20 cellular contexts compared by ENCODE assay signal in the genomic region with DNA sequence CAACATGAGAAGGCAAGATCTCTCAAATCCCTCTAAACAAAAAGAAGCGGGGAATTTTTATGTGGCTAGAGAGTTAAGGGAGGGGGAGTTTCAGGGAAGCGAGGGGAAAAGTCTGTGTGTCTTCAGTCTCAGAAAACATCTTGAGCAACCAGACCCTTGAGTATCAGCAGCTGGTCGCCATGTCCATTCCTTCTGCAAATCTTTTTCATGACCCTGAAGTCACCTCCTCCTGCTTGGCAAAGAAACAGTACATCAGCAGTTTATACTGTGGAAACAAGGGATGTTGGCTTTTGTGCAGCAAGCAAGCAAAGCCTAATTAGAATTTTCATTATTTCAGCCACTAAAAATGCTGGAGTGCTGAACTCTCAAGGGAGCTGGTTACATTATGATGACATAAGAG.
DNase-seq lines count a peak whose midpoint lies in the region; ATAC-seq and TF ChIP-seq lines count a peak whose summit lies in the region.
"Had no signal": no experiment of that assay in that cellular context is flagged by ENCODE, and none has a peak within 500 bp of the region (broad histone marks: within the 10 kb centered on the region; RNA-seq: fewer than 3 reads in every experiment).

No MANE protein-coding gene starts in this region.

- no peak overlapping the region for H2AK5ac ChIP-seq in H9 (ENCODE audit: insufficient read length, low read length)

- no peak overlapping the region for H3K27ac ChIP-seq in sigmoid colon
- H3K27ac ChIP-seq in H9 (ENCODE audit: insufficient read length, low read depth, low read length), result no peak overlapping the region
- H3K27ac ChIP-seq: A549, C4-2B, PC-9 had no signal

- no peak overlapping the region for H4K8ac ChIP-seq in H9 (replicated peaks; ENCODE audit: insufficient read length, low read depth, low read length)

- no peak overlapping the region for H3T11ph ChIP-seq in H9 (ENCODE audit: low read length)

- peak; percentile 86 for ATAC-seq in left ventricle myocardium superior
- ATAC-seq in activated T-cell treated with anti-CD3 and anti-CD28 coated beads, Interleukin-2, amount 50 U/mL, for 72 hours (replicated peaks in 1 of 2), result no peak
- ATAC-seq: A549 had no signal

- H3K79me2 ChIP-seq in H9 (ENCODE audit: insufficient read depth, low read length), result no peaks in the 10 kb centered on the region

- DNase-seq in AG10803 (ENCODE audit: low read depth), result peak; percentile 16
- peak; percentile 12 for DNase-seq in adipocyte (ENCODE audit: low read depth)
- DNase-seq in left ventricle myocardium superior, result peak; percentile 26
- DNase-seq in sigmoid colon, result peak; percentile 77
- DNase-seq in cerebellar cortex (ENCODE audit: low spot score), result no peak
- DNase-seq in activated T-cell treated with anti-CD3 and anti-CD28 coated beads, Interleukin-2, amount 50 U/mL, for 72 hours, result no peak
- no peak for DNase-seq in H9
- no peak for DNase-seq in COR-L47 (lab: John Stamatoyannopoulos, UW)
- DNase-seq: GF-D8, IMR-90, Karpas-422, MM.1S, NCI-H1105, NCI-H1930, NCI-H2171 treated with DMSO at 0.1 percent for 48 hours, NCI-H774, PC-9 had no signal

- no peaks in the 10 kb centered on the region for H3K36me3 Mint-ChIP-seq in activated T-cell treated with anti-CD3 and anti-CD28 coated beads, Interleukin-2, amount 50 U/mL, for 72 hours (ENCODE audit: insufficient read depth in 2 of 2)
- H3K36me3 Mint-ChIP-seq in H9 (ENCODE audit: insufficient read depth in 1 of 3, low read depth in 3 of 3), result no peaks in the 10 kb centered on the region

- no peaks in the 10 kb centered on the region for H3K9me3 ChIP-seq in adipocyte (ENCODE audit: control insufficient read depth, low read length)
- H3K9me3 ChIP-seq in sigmoid colon, result no peaks in the 10 kb centered on the region
- no peaks in the 10 kb centered on the region for H3K9me3 ChIP-seq in H9 (ENCODE audit: control insufficient read depth, low read depth, low read length)
- H3K9me3 ChIP-seq: A549, HAP-1 had no signal

- H3K4me1 Mint-ChIP-seq in activated T-cell treated with anti-CD3 and anti-CD28 coated beads, Interleukin-2, amount 50 U/mL, for 72 hours (ENCODE audit: low read depth), result no peaks in the 10 kb centered on the region
- H3K4me1 Mint-ChIP-seq in H9, result no peaks in the 10 kb centered on the region

- H2BK120ac ChIP-seq in H9 (ENCODE audit: low read depth, low read length, poor library complexity, severe bottlenecking), result no peak overlapping the region

- H3K18ac ChIP-seq in H9 (ENCODE audit: insufficient read length, low read depth, low read length), result no peak overlapping the region

- no peak overlapping the region for H2BK20ac ChIP-seq in H9 (ENCODE audit: low read depth, low read length, poor library complexity, severe bottlenecking)

- no peaks in the 10 kb centered on the region for H3K27me3 Mint-ChIP-seq in activated T-cell treated with anti-CD3 and anti-CD28 coated beads, Interleukin-2, amount 50 U/mL, for 72 hours (ENCODE audit: low read depth)
- no peaks in the 10 kb centered on the region for H3K27me3 Mint-ChIP-seq in H9 (ENCODE audit: low read depth)

- H2BK15ac ChIP-seq in H9 (ENCODE audit: low read depth, low read length), result no peak overlapping the region; the same call in 1 of the 2 replicates

- H3K36me3 ChIP-seq in adipocyte (ENCODE audit: control insufficient read depth, insufficient read depth, low read length, severe bottlenecking), result no peaks in the 10 kb centered on the region
- H3K36me3 ChIP-seq in sigmoid colon, result no peaks in the 10 kb centered on the region
- H3K36me3 ChIP-seq: HAP-1 had no signal

- H2BK5ac ChIP-seq in H9 (ENCODE audit: insufficient read length, low read length), result no peak overlapping the region

- H3K79me1 ChIP-seq in H9 (ENCODE audit: insufficient read depth, low read depth, low read length, poor library complexity, severe bottlenecking), result no peaks in the 10 kb centered on the region

- H3K4me2 ChIP-seq in H9 (ENCODE audit: insufficient read depth, insufficient read length, low read length), result no peak overlapping the region
- H3K4me2 ChIP-seq: A549, PC-9 had no signal

- H3K27ac Mint-ChIP-seq in activated T-cell treated with anti-CD3 and anti-CD28 coated beads, Interleukin-2, amount 50 U/mL, for 72 hours, result no peak overlapping the region
- H3K27ac Mint-ChIP-seq in H9, result no peak overlapping the region

- no peaks in the 10 kb centered on the region for H3K9me3 Mint-ChIP-seq in activated T-cell treated with anti-CD3 and anti-CD28 coated beads, Interleukin-2, amount 50 U/mL, for 72 hours
- H3K9me3 Mint-ChIP-seq in H9, result no peaks in the 10 kb centered on the region

- WGBS in sigmoid colon, 2 donors, result 63 to 71% methylated on average over 3 of the region's 3 CpGs
- WGBS in H9 (ENCODE audit: extremely low coverage, insufficient read length, low lambda C conversion rate), result no CpG with 5 or more reads among the region's 3 CpGs

- H3K56ac ChIP-seq in H9 (ENCODE audit: insufficient read length, low read depth, low read length), result no peak overlapping the region

- no peak overlapping the region for H3K14ac ChIP-seq in H9 (ENCODE audit: insufficient read depth, low read length)

- TF ChIP-seq CTCF in AG10803 (conservative IDR thresholded peaks at IDR 0.05; ENCODE audit: low read length) (no peak), sigmoid colon (IDR thresholded peaks at IDR 0.05) (no peak), H9 (conservative IDR thresholded peaks at IDR 0.05) (no peak)

- no peak overlapping the region for H4K5ac ChIP-seq in H9 (ENCODE audit: insufficient read length, low read depth, low read length)

- no peaks in the 10 kb centered on the region for H3K23me2 ChIP-seq in H9 (ENCODE audit: insufficient read length, low read depth, low read length, poor library complexity, severe bottlenecking)

- no peak overlapping the region for H3K4ac ChIP-seq in H9 (ENCODE audit: low read depth, low read length)

- H3K4me3 ChIP-seq in AG10803 (ENCODE audit: low read length), result no peak overlapping the region
- H3K4me3 ChIP-seq in adipocyte (ENCODE audit: low read length), result no peak overlapping the region
- no peak overlapping the region for H3K4me3 ChIP-seq in sigmoid colon
- H3K4me3 ChIP-seq: A549, HAP-1, PC-9 had no signal

- no peaks in the 10 kb centered on the region for H4K20me1 ChIP-seq in H9 (ENCODE audit: control insufficient read depth, insufficient read depth, insufficient read length)

- no peak for TF ChIP-seq POLR2A in sigmoid colon (IDR thresholded peaks at IDR 0.05)

- H3K23ac ChIP-seq in H9 (ENCODE audit: insufficient read length, low read depth, low read length), result no peak overlapping the region

- H3K9ac ChIP-seq in adipocyte (ENCODE audit: low read length) (no peak overlapping the region), H9 (ENCODE audit: extremely low read depth, insufficient read length, low read length) (no peak overlapping the region)

- no peak overlapping the region for H2BK12ac ChIP-seq in H9 (ENCODE audit: insufficient read length, low read depth, low read length)

- H3K27me3 ChIP-seq in adipocyte (replicated peaks; ENCODE audit: control insufficient read depth, insufficient read depth, low read length) (no peaks in the 10 kb centered on the region), sigmoid colon (no peaks in the 10 kb centered on the region), H9 (ENCODE audit: insufficient read depth, low read length) (no peaks in the 10 kb centered on the region)

- intact Hi-C loops in left ventricle myocardium superior (cut with micrococcal nuclease) (no loop called here), sigmoid colon (cut with DNase I) (no loop called here)

- H2AFZ ChIP-seq in H9 (ENCODE audit: low read length), result no peak overlapping the region
- H2AFZ ChIP-seq: PC-9 had no signal

- no peak overlapping the region for H4K91ac ChIP-seq in H9 (ENCODE audit: insufficient read length, low read depth, low read length)

- no peak overlapping the region for H3K4me3 Mint-ChIP-seq in activated T-cell treated with anti-CD3 and anti-CD28 coated beads, Interleukin-2, amount 50 U/mL, for 72 hours
- H3K4me3 Mint-ChIP-seq in H9, result no peak overlapping the region

- H3K4me1 ChIP-seq in adipocyte (ENCODE audit: control insufficient read depth, insufficient read depth, low read length) (peaks cover 7% of the 10 kb centered on the region), sigmoid colon (peaks cover 0 to 10% (median 6%) of the 10 kb centered on the region in 4 donors), H9 (ENCODE audit: insufficient read depth, low read length) (no peaks in the 10 kb centered on the region)
- H3K4me1 ChIP-seq: A549, HAP-1 had no signal

- no peak for TF ChIP-seq EP300 in sigmoid colon (IDR thresholded peaks at IDR 0.05)

Comparison
In these comparisons a context has a peak if more than half of its experiments do, and no peak if none do; other contexts are left out.
1. DNase-seq: peak in AG10803 (single experiment), adipocyte (single experiment), left ventricle myocardium superior (single experiment) and sigmoid colon (single experiment); none in cerebellar cortex (single experiment), activated T-cell treated with anti-CD3 and anti-CD28 coated beads, Interleukin-2, amount 50 U/mL, for 72 hours (0 of 2), H9 (single experiment) and COR-L47 (single experiment).